ENCODE assay signal across 21 cellular contexts in genomic region chr18:51907687-51908597, GRCh38.
"Had no signal": no experiment of that assay in that cellular context is flagged by ENCODE, and none has a peak within 500 bp of the region (broad histone marks: within the 10 kb centered on the region; RNA-seq: fewer than 3 reads in every experiment).

No MANE protein-coding gene starts in this region.

- FAIRE-seq: endothelial cell of umbilical vein, keratinocyte had no signal

- H3K27me3 ChIP-seq: gastroesophageal sphincter, spleen, suprapubic skin, tibial artery had no signal

- DNase-seq: activated B cell treated with CpG ODN at 0.5 μM for 24 hours; activated CD4-positive, alpha-beta T cell treated with anti-CD3 and anti-CD28 coated beads for 4 hours; activated CD4-positive, alpha-beta T cell treated with anti-CD3 and anti-CD28 coated beads, Interleukin-2, amount 50 U/mL, for 4 hours; activated naive CD4-positive, alpha-beta T cell; activated T-cell treated with anti-CD3 and anti-CD28 coated beads for 4 hours; activated T-cell treated with anti-CD3 and anti-CD28 coated beads, Interleukin-2, amount 50 U/mL, for 72 hours; cortex of kidney; left cardiac atrium; mesendoderm; retina; spleen; stimulated activated naive CD4-positive, alpha-beta T cell; T-helper 2 cell; tibial artery had no signal

- H3K27ac ChIP-seq: gastroesophageal sphincter, spleen, suprapubic skin, tibial artery had no signal

- H3K4me3 ChIP-seq: gastroesophageal sphincter, lung, spleen, suprapubic skin, tibial artery had no signal

- ATAC-seq: activated naive CD4-positive, alpha-beta T cell treated with anti-CD3 and anti-CD28 coated beads, Interleukin-2, amount 50 U/mL, for 72 hours; activated T-cell treated with anti-CD3 and anti-CD28 coated beads, Interleukin-2, amount 50 U/mL, for 72 hours; gastroesophageal sphincter; left cardiac atrium; natural killer cell treated with Interleukin-12 subunit alpha and Interleukin-12 subunit beta and Interleukin-15 and Interleukin-18, amount 100 ng/mL, for 72 hours had no signal

- H3K4me1 ChIP-seq: gastroesophageal sphincter, spleen, suprapubic skin, tibial artery had no signal

- H3K9me3 ChIP-seq: gastroesophageal sphincter, spleen, suprapubic skin, tibial artery had no signal

- H3K36me3 ChIP-seq: gastroesophageal sphincter, spleen, suprapubic skin, tibial artery had no signal
